In genomic region chr7:46979439-46979838, GRCh38 we compare ENCODE assay signal across 27 cellular contexts.
DNase-seq lines count a peak whose midpoint lies in the region; ATAC-seq, FAIRE-seq and TF ChIP-seq lines count a peak whose summit lies in the region.
"Had no signal": no experiment of that assay in that cellular context is flagged by ENCODE, and none has a peak within 500 bp of the region (broad histone marks: within the 10 kb centered on the region; RNA-seq: fewer than 3 reads in every experiment).

No MANE protein-coding gene starts in this region.

- no peak for TF ChIP-seq CTCF in heart right ventricle (IDR thresholded peaks at IDR 0.05)
- TF ChIP-seq CTCF in osteoblast (IDR thresholded peaks at IDR 0.05; ENCODE audit: extremely low read depth, low read depth, low read length): no peak

- WGBS in right cardiac atrium: 45% methylated on average over 1 of the region's 1 CpG
- 52 to 69% methylated on average over 1 of the region's 1 CpG for WGBS in heart right ventricle, 2 donors

- no peak for FAIRE-seq in GM19239 (lab: Jason Lieb, UNC)
- FAIRE-seq: GM12878, HepG2, K562 had no signal

- no peaks in the 10 kb centered on the region for H3K79me2 ChIP-seq in osteoblast (ENCODE audit: insufficient read depth, low read length)

- H3K36me3 ChIP-seq in heart right ventricle (no peaks in the 10 kb centered on the region), osteoblast (ENCODE audit: insufficient read depth, low read length) (no peaks in the 10 kb centered on the region)

- H3K4me2 ChIP-seq in osteoblast (ENCODE audit: insufficient read depth, low read length): no peak overlapping the region
- H3K4me2 ChIP-seq: PC-9 had no signal

- no peak overlapping the region for H3K27ac ChIP-seq in right cardiac atrium (ENCODE audit: low read length)
- H3K27ac ChIP-seq in heart right ventricle: no peak overlapping the region
- H3K27ac ChIP-seq in osteoblast (ENCODE audit: low read depth, low read length): no peak overlapping the region
- H3K27ac ChIP-seq: C4-2B, PC-9, SK-N-MC had no signal

- no peaks in the 10 kb centered on the region for H3K4me1 ChIP-seq in right cardiac atrium (ENCODE audit: control insufficient read depth, insufficient read depth, low read length)
- H3K4me1 ChIP-seq in heart right ventricle: no peaks in the 10 kb centered on the region
- no peaks in the 10 kb centered on the region for H3K4me1 ChIP-seq in osteoblast (ENCODE audit: insufficient read depth, low read length)
- H3K4me1 ChIP-seq: Caco-2 had no signal

- H3K4me3 ChIP-seq in right cardiac atrium (ENCODE audit: low read length): no peak overlapping the region
- H3K4me3 ChIP-seq in heart right ventricle: no peak overlapping the region
- no peak overlapping the region for H3K4me3 ChIP-seq in osteoblast (ENCODE audit: insufficient read depth, low read length)
- H3K4me3 ChIP-seq: GM12878, K562, PC-9, SK-N-MC had no signal

- H4K20me1 ChIP-seq in osteoblast (ENCODE audit: insufficient read depth, low read length): no peaks in the 10 kb centered on the region

- H3K27me3 ChIP-seq in right cardiac atrium (ENCODE audit: control insufficient read depth, insufficient read depth) (no peaks in the 10 kb centered on the region), heart right ventricle (no peaks in the 10 kb centered on the region), osteoblast (ENCODE audit: insufficient read depth, low read length) (no peaks in the 10 kb centered on the region)

- no peaks in the 10 kb centered on the region for H3K9me3 ChIP-seq in right cardiac atrium (ENCODE audit: control insufficient read depth, low read length)
- no peaks in the 10 kb centered on the region for H3K9me3 ChIP-seq in heart right ventricle
- H3K9me3 ChIP-seq in osteoblast (ENCODE audit: low read depth, low read length): no peaks in the 10 kb centered on the region
- H3K9me3 ChIP-seq: Caco-2 had no signal

- H2AFZ ChIP-seq in osteoblast (ENCODE audit: low read length): peak overlapping the region; percentile 28
- H2AFZ ChIP-seq: PC-9 had no signal

- intact Hi-C loops in right cardiac atrium (cut with DNase I): no loop called here
- intact Hi-C loops in heart right ventricle (cut with DNase I): no loop called here
- intact Hi-C loops in posterior vena cava (cut with DNase I): no loop called here

- DNase-seq in right cardiac atrium (no peak), heart right ventricle (no peak), NCI-H82 (lab: John Stamatoyannopoulos, UW) (peak; percentile 28), osteoblast (ENCODE audit: insufficient read length, low spot score, missing footprints) (no peak), GM19239 (ENCODE audit: insufficient read length, low spot score) (no peak), posterior vena cava (ENCODE audit: low spot score) (no peak), ecto neural progenitor cell (ENCODE audit: low spot score) (no peak)
- DNase-seq: Caco-2; CD8-positive, alpha-beta T cell; EL; GDM1; MV-4-11; NCI-H1105; NCI-H1436 treated with DMSO at 0.1 percent for 48 hours; NCI-H187 treated with DMSO at 0.1 percent for 48 hours; NCI-H2171 treated with DMSO at 0.1 percent for 48 hours; NCI-H345; NCI-H510A treated with DMSO at 0.1 percent for 48 hours; NCI-H774; PC-9; SHP77 treated with DMSO at 0.1 percent for 48 hours; SW 1271 had no signal

- ATAC-seq in right cardiac atrium: peak; percentile 51 to 73
- no peak for ATAC-seq in heart right ventricle
- ATAC-seq: CD8-positive, alpha-beta T cell; GM12878; HepG2; K562 had no signal

Comparison
In these comparisons a context has a peak if more than half of its experiments do, and no peak if none do; other contexts are left out.
1. ATAC-seq: peak in right cardiac atrium (2 of 2); none in heart right ventricle (0 of 8).